14 cellular contexts compared by ENCODE assay signal in the genomic region with DNA sequence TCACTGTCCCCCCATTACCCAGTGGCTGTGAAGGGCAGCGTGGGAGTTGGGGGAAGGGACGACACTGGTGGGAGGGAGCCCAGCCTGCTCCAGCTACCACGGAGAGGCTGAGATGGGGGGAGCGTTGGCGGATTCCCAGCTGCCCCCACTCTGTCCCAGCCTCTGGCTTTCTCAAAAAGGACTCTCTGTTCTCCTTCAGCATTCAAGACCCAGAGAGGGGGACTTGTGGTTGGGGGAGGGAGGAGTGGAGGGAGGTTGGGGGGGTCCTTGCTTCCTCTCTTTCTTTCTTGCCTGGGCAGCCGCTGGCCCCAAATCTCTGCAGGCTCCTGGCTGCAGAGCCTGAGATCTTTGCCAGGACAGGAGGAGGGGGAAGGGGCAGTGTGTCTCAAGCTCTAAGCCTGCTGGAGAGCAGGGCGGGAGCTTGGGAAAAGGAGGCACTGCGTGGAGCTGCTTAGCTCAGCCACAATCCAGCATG. TPM values are rescaled to one million over a fixed set of nuclear protein-coding genes. Genes with fewer than 3 reads are reported as not detected.
DNase-seq lines count a peak whose midpoint lies in the region; ATAC-seq and TF ChIP-seq lines count a peak whose summit lies in the region.
"Had no signal": no experiment of that assay in that cellular context is flagged by ENCODE, and none has a peak within 500 bp of the region (broad histone marks: within the 10 kb centered on the region; RNA-seq: fewer than 3 reads in every experiment).

No MANE protein-coding gene starts in this region.

- peak overlapping the region; percentile 17; the same call in 1 of the 2 replicates for H3K4me3 ChIP-seq in AG04450 (ENCODE audit: low read depth, low read length)
- H3K4me3 ChIP-seq: body of pancreas had no signal

- H3K9me3 ChIP-seq in AG04450 (ENCODE audit: control insufficient read depth, insufficient read depth, low read length), result no peaks in the 10 kb centered on the region; the same call in 1 of the 2 replicates
- H3K9me3 ChIP-seq: body of pancreas had no signal

- ATAC-seq in Right ventricle myocardium superior (ENCODE audit: poor library complexity), result peak; percentile 63
- ATAC-seq in HG02623 (IDR thresholded peaks at IDR 0.05; ENCODE audit: unreplicated experiment), result no peak
- ATAC-seq: body of pancreas had no signal

- H3K27ac ChIP-seq in AG04450 (ENCODE audit: low read depth, low read length) (no peak overlapping the region), angular gyrus (ENCODE audit: low read depth, low read length) (peak overlapping the region; percentile 91)
- H3K27ac ChIP-seq: body of pancreas had no signal

- H3K27me3 ChIP-seq in AG04450 (ENCODE audit: control insufficient read depth, insufficient read depth, low read length), result peaks cover 37% of the 10 kb centered on the region

- no peak for DNase-seq in AG04450 (ENCODE audit: low read depth, low spot score)
- peak; percentile 74 for DNase-seq in Right ventricle myocardium superior
- DNase-seq in occipital lobe (lab: John Stamatoyannopoulos, UW), result peak; percentile 81
- no peak for DNase-seq in stimulated activated CD4-positive, alpha-beta T cell treated with anti-CD3 and anti-CD28 coated beads, Interleukin-1b, Interleukin-23, amount 100 ng/mL, for 48 hours
- DNase-seq in NOMO-1 (lab: John Stamatoyannopoulos, UW; ENCODE audit: unreplicated experiment in 2 of 2), result no peak
- DNase-seq in NCI-H187 treated with DMSO at 0.1 percent for 48 hours (lab: John Stamatoyannopoulos, UW), result no peak
- DNase-seq: ACHN; activated CD4-positive, alpha-beta T cell treated with anti-CD3 and anti-CD28 coated beads, Interleukin-2, amount 50 U/mL, for 48 hours; NCI-H1436 treated with DMSO at 0.1 percent for 48 hours; SHP77 treated with DMSO at 0.1 percent for 48 hours had no signal

- POLR2A ChIA-PET in AG04450 (lab: Yijun Ruan, JAX), result no interaction called here

- intact Hi-C loops in Right ventricle myocardium superior (cut with DNase I), result no loop called here

- no peak for TF ChIP-seq CTCF in AG04450 (IDR thresholded peaks at IDR 0.05; ENCODE audit: low read depth, low read length)

- CTCF ChIA-PET in AG04450 (lab: Charles Lee), result interaction anchor here (0.8 to 3.0 kb wide), 7 partner anchors 8 to 135 kb away, joined by 3 to 17 read pairs (median 9); no protein-coding TSS in a partner anchor

RNA-seq across cellular contexts. Expression of gene ATP1A2, which starts 2.2 kb away (rescaled TPM):
- polyA plus RNA-seq in AG04450 (2011; rRNA removed), result 6.2 and 6.5 TPM in 2 replicates
- 9.6 and 14.6 TPM in 2 replicates for polyA minus RNA-seq in AG04450 (2011; rRNA and poly(A)+ RNA removed)
- total RNA-seq in Right ventricle myocardium superior (210 TPM), occipital lobe (47.1 TPM)

RNA-seq across cellular contexts. Expression of gene IGSF8, which starts 19.3 kb away (rescaled TPM):
- 12.7 and 18.8 TPM in 2 replicates for polyA plus RNA-seq in AG04450 (2011; rRNA removed)
- polyA minus RNA-seq in AG04450 (2011; rRNA and poly(A)+ RNA removed), result 7.3 and 13.1 TPM in 2 replicates
- total RNA-seq in Right ventricle myocardium superior, result 18.5 TPM
- total RNA-seq in occipital lobe, result 49.8 TPM

RNA-seq across cellular contexts. Expression of gene ATP1A4, which starts 33.7 kb away (rescaled TPM):
- polyA plus RNA-seq in AG04450 (2011; rRNA removed), result not detected in 2 replicates
- not detected in 2 replicates for polyA minus RNA-seq in AG04450 (2011; rRNA and poly(A)+ RNA removed)
- 0.40 TPM for total RNA-seq in Right ventricle myocardium superior
- 0.31 TPM for total RNA-seq in occipital lobe
- total RNA-seq: body of pancreas, osteocyte had no signal

RNA-seq across cellular contexts. Expression of gene KCNJ9, which starts 36.4 kb away (rescaled TPM):
- not detected in 2 replicates for polyA plus RNA-seq in AG04450 (2011; rRNA removed)
- polyA minus RNA-seq in AG04450 (2011; rRNA and poly(A)+ RNA removed), result not detected in 2 replicates
- total RNA-seq in Right ventricle myocardium superior, result not detected
- total RNA-seq in occipital lobe, result 14.7 TPM
- total RNA-seq: body of pancreas, osteocyte had no signal

RNA-seq across cellular contexts. Expression of gene KCNJ10, which starts 47.8 kb away (rescaled TPM):
- not detected in 2 replicates for polyA plus RNA-seq in AG04450 (2011; rRNA removed)
- not detected in 2 replicates for polyA minus RNA-seq in AG04450 (2011; rRNA and poly(A)+ RNA removed)
- total RNA-seq in Right ventricle myocardium superior (0.16 TPM), occipital lobe (1.6 TPM)
- total RNA-seq: body of pancreas, osteocyte had no signal

Comparison
In these comparisons a context has a peak if more than half of its experiments do, and no peak if none do; other contexts are left out.
1. DNase-seq: peak in Right ventricle myocardium superior (single experiment) and occipital lobe (single experiment); none in AG04450 (single experiment), stimulated activated CD4-positive, alpha-beta T cell treated with anti-CD3 and anti-CD28 coated beads, Interleukin-1b, Interleukin-23, amount 100 ng/mL, for 48 hours (single experiment), NOMO-1 (0 of 2) and NCI-H187 treated with DMSO at 0.1 percent for 48 hours (single experiment).